ENCODE assay signal across 22 cellular contexts in the genomic region with DNA sequence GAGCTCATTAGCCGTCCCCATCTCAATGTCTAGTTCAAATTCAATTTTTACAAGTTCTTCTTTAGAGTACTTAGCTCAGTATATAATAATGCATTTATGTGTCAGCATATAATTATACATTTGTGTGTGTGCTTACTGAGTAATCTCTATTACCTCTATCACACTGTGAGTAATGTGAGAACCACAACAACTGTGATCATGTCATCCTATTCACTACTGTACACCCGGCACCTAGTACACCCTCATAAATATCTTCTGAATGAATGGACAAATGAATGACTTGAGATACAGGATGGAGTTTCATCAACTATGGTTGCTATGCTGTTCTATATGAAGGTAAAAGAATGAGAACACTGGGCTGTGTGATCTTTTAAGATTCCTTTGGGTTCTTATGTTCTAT.
A peak's percentile ranks its signal among the peaks of the same experiment; 100 is the strongest.
DNase-seq lines count a peak whose midpoint lies in the region; ATAC-seq and TF ChIP-seq lines count a peak whose summit lies in the region.
"Had no signal": no experiment of that assay in that cellular context is flagged by ENCODE, and none has a peak within 500 bp of the region (broad histone marks: within the 10 kb centered on the region; RNA-seq: fewer than 3 reads in every experiment).

No MANE protein-coding gene starts in this region.

- H3K36me3 Mint-ChIP-seq in HFFc6 (ENCODE audit: low read depth), result peaks cover 16% of the 10 kb centered on the region

- no peaks in the 10 kb centered on the region for H3K27me3 Mint-ChIP-seq in HFFc6 (ENCODE audit: insufficient read depth)
- H3K27me3 Mint-ChIP-seq: CD4-positive, alpha-beta T cell; effector memory CD8-positive, alpha-beta T cell had no signal

- H3K4me3 Mint-ChIP-seq in HFFc6, result no peak overlapping the region
- H3K4me3 Mint-ChIP-seq: CD4-positive, alpha-beta T cell; effector memory CD8-positive, alpha-beta T cell; immature natural killer cell had no signal

- no peaks in the 10 kb centered on the region for H3K9me3 Mint-ChIP-seq in HFFc6
- H3K9me3 Mint-ChIP-seq: CD4-positive, alpha-beta T cell; effector memory CD8-positive, alpha-beta T cell; immature natural killer cell had no signal

- H3K27ac ChIP-seq in foreskin keratinocyte, result peak overlapping the region; percentile 82
- H3K27ac ChIP-seq: lower lobe of right lung, testis had no signal

- TF ChIP-seq CTCF in HFFc6 (IDR thresholded peaks at IDR 0.05) (no peak), foreskin keratinocyte (conservative IDR thresholded peaks at IDR 0.05) (no peak)

- peaks cover 12% of the 10 kb centered on the region for H3K4me1 Mint-ChIP-seq in HFFc6 (ENCODE audit: low read depth)
- H3K4me1 Mint-ChIP-seq: immature natural killer cell had no signal

- H3K27me3 ChIP-seq in foreskin keratinocyte, result no peaks in the 10 kb centered on the region
- H3K27me3 ChIP-seq: testis had no signal

- peaks cover 27% of the 10 kb centered on the region for H3K4me1 ChIP-seq in foreskin keratinocyte
- H3K4me1 ChIP-seq: lower lobe of right lung, testis had no signal

- H3K27ac Mint-ChIP-seq in HFFc6, result peak overlapping the region; percentile 31
- H3K27ac Mint-ChIP-seq: CD4-positive, alpha-beta T cell; effector memory CD8-positive, alpha-beta T cell; immature natural killer cell had no signal

- ATAC-seq in foreskin keratinocyte, result peak; percentile 100
- ATAC-seq: effector memory CD8-positive, alpha-beta T cell; lower lobe of right lung had no signal

- peak; percentile 34 for DNase-seq in EH (ENCODE audit: low read depth)
- peak; percentile 28 for DNase-seq in HFFc6
- peak; percentile 81 for DNase-seq in RKO (ENCODE audit: low spot score)
- peak; percentile 92 to 97 for DNase-seq in foreskin keratinocyte
- DNase-seq in NCI-H526 treated with DMSO at 0.1 percent for 48 hours (lab: John Stamatoyannopoulos, UW), result no peak
- no peak for DNase-seq in activated CD8-positive, alpha-beta memory T cell treated with anti-CD3 and anti-CD28 coated beads, Interleukin-2, amount 50 U/mL, for 4 hours
- DNase-seq in activated naive CD4-positive, alpha-beta T cell (lab: John Stamatoyannopoulos, UW), result no peak
- DNase-seq in DMS 273 (lab: John Stamatoyannopoulos, UW; ENCODE audit: unreplicated experiment), result no peak
- DNase-seq: activated CD4-positive, alpha-beta T cell treated with anti-CD3 and anti-CD28 coated beads, Interleukin-2, amount 50 U/mL, for 1 hour; activated gamma-delta T cell; aorta; CD4-positive, alpha-beta T cell; effector memory CD8-positive, alpha-beta T cell; head of caudate nucleus; immature natural killer cell; KG1; lower lobe of right lung; NCI-H1092; NCI-H446 treated with DMSO at 0.1 percent for 48 hours; SIG-M5; stimulated activated CD4-positive, alpha-beta T cell treated with anti-CD3 and anti-CD28 coated beads, Interleukin-12 subunit alpha, Interleukin-12 subunit beta, amount 100 ng/mL, for 4 hours; testis had no signal

Comparison
In these comparisons a context has a peak if more than half of its experiments do, and no peak if none do; other contexts are left out.
1. DNase-seq: peak in EH (single experiment), HFFc6 (single experiment), RKO (single experiment) and foreskin keratinocyte (2 of 2); none in NCI-H526 treated with DMSO at 0.1 percent for 48 hours (single experiment), activated CD8-positive, alpha-beta memory T cell treated with anti-CD3 and anti-CD28 coated beads, Interleukin-2, amount 50 U/mL, for 4 hours (single experiment), activated naive CD4-positive, alpha-beta T cell (0 of 4) and DMS 273 (single experiment).